In genomic region chr22:43241138-43241597, GRCh38 we compare ENCODE assay signal across 1 cellular context.
A peak's percentile ranks its signal among the peaks of the same experiment; 100 is the strongest.
TF ChIP-seq lines count a peak whose summit lies in the region.

No MANE protein-coding gene starts in this region.

TF ChIP-seq in HepG2, 621 proteins besides CTCF, POLR2A, EP300 and RAD21 (continued from another document and continues in another):
- TF ChIP-seq NFAT5 (CRISPR knock-in tag; IDR thresholded peaks at IDR 0.05) (no peak), SOX5 (CRISPR knock-in tag; IDR thresholded peaks at IDR 0.05; ENCODE audit: borderline replicate concordance) (peak; percentile 50), ZNF800 (CRISPR knock-in tag; IDR thresholded peaks at IDR 0.05) (0 out of 2 replicates have a peak, but pooled peaks have one; percentile 47), CSRNP1 (CRISPR knock-in tag; IDR thresholded peaks at IDR 0.05) (peak; percentile 68), ZNF816 (CRISPR knock-in tag; IDR thresholded peaks at IDR 0.05; ENCODE audit: borderline replicate concordance) (no peak), SP5 (CRISPR knock-in tag; IDR thresholded peaks at IDR 0.05; ENCODE audit: borderline replicate concordance, low read depth) (peak; percentile 80), PHF20 (CRISPR knock-in tag; IDR thresholded peaks at IDR 0.05) (no peak), YEATS2 (CRISPR knock-in tag; IDR thresholded peaks at IDR 0.05; ENCODE audit: borderline replicate concordance) (peak; percentile 53; the same call in 1 of the 2 replicates), ZNF234 (CRISPR knock-in tag; conservative IDR thresholded peaks at IDR 0.05) (no peak), ZNF552 (CRISPR knock-in tag; IDR thresholded peaks at IDR 0.05; ENCODE audit: borderline replicate concordance) (peak; percentile 82; the same call in 1 of the 2 replicates), MBNL3 (CRISPR knock-in tag; conservative IDR thresholded peaks at IDR 0.05) (no peak), ZBTB38 (CRISPR knock-in tag; IDR thresholded peaks at IDR 0.05) (peak; percentile 20; the same call in 1 of the 2 replicates), AGO2 (optimal IDR thresholded peaks at IDR 0.05; ENCODE audit: low read depth, low read length) (peak; percentile 33), JDP2 (CRISPR knock-in tag; IDR thresholded peaks at IDR 0.05; ENCODE audit: borderline replicate concordance) (no peak), STAT5B (CRISPR knock-in tag; IDR thresholded peaks at IDR 0.05) (0 out of 2 replicates have a peak, but pooled peaks have one; percentile 43), USF2 (IDR thresholded peaks at IDR 0.05; ENCODE audit: low read depth, low read length) (peak; percentile 93), USF2 (CRISPR knock-in tag; IDR thresholded peaks at IDR 0.05; ENCODE audit: borderline replicate concordance) (peak; percentile 92; the same call in 1 of the 2 replicates), GZF1 (CRISPR knock-in tag; IDR thresholded peaks at IDR 0.05) (no peak), ZNF841 (CRISPR knock-in tag; IDR thresholded peaks at IDR 0.05; ENCODE audit: borderline replicate concordance) (no peak), KDM2A (CRISPR knock-in tag; IDR thresholded peaks at IDR 0.05; ENCODE audit: borderline replicate concordance, low read depth) (peak; percentile 59; the same call in 1 of the 2 replicates), THRA (CRISPR knock-in tag; IDR thresholded peaks at IDR 0.05; ENCODE audit: borderline replicate concordance) (peak; percentile 40; the same call in 1 of the 2 replicates), ZSCAN20 (CRISPR knock-in tag; IDR thresholded peaks at IDR 0.05; ENCODE audit: borderline replicate concordance) (no peak), NR1H2 (CRISPR knock-in tag; IDR thresholded peaks at IDR 0.05; ENCODE audit: borderline replicate concordance, low read depth) (no peak), MTF2 (CRISPR knock-in tag; IDR thresholded peaks at IDR 0.05; ENCODE audit: borderline replicate concordance) (no peak), SALL1 (CRISPR knock-in tag; IDR thresholded peaks at IDR 0.05) (peak; percentile 79), HOMEZ (CRISPR knock-in tag; IDR thresholded peaks at IDR 0.05; ENCODE audit: low read depth) (no peak), JARID2 (CRISPR knock-in tag; IDR thresholded peaks at IDR 0.05; ENCODE audit: insufficient replicate concordance) (peak; percentile 75), MYNN (CRISPR knock-in tag; IDR thresholded peaks at IDR 0.05; ENCODE audit: low read depth) (0 out of 2 replicates have a peak, but pooled peaks have one; percentile 67), ZNF670 (CRISPR knock-in tag; IDR thresholded peaks at IDR 0.05; ENCODE audit: borderline replicate concordance) (no peak), ZFP41 (CRISPR knock-in tag; IDR thresholded peaks at IDR 0.05; ENCODE audit: borderline replicate concordance) (no peak), ZMYM4 (CRISPR knock-in tag; IDR thresholded peaks at IDR 0.05) (peak; percentile 56), NCOA1 (CRISPR knock-in tag; IDR thresholded peaks at IDR 0.05) (no peak), FOXJ3 (CRISPR knock-in tag; IDR thresholded peaks at IDR 0.05; ENCODE audit: borderline replicate concordance) (peak; percentile 26; the same call in 1 of the 2 replicates), PHF5A (CRISPR knock-in tag; IDR thresholded peaks at IDR 0.05; ENCODE audit: low read depth, unreplicated experiment) (no peak), GLI4 (CRISPR knock-in tag; IDR thresholded peaks at IDR 0.05; ENCODE audit: borderline replicate concordance) (no peak), CEBPG (CRISPR knock-in tag; IDR thresholded peaks at IDR 0.05) (0 out of 2 replicates have a peak, but pooled peaks have one; percentile 29)
- TF ChIP-seq, protein P1, sequence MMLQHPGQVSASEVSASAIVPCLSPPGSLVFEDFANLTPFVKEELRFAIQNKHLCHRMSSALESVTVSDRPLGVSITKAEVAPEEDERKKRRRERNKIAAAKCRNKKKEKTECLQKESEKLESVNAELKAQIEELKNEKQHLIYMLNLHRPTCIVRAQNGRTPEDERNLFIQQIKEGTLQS (CRISPR knock-in tag; IDR thresholded peaks at IDR 0.05), result 0 out of 2 replicates have a peak, but pooled peaks have one; percentile 14
- TF ChIP-seq, protein P2, sequence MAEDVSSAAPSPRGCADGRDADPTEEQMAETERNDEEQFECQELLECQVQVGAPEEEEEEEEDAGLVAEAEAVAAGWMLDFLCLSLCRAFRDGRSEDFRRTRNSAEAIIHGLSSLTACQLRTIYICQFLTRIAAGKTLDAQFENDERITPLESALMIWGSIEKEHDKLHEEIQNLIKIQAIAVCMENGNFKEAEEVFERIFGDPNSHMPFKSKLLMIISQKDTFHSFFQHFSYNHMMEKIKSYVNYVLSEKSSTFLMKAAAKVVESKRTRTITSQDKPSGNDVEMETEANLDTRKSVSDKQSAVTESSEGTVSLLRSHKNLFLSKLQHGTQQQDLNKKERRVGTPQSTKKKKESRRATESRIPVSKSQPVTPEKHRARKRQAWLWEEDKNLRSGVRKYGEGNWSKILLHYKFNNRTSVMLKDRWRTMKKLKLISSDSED (CRISPR knock-in tag; IDR thresholded peaks at IDR 0.05), result no peak
- TF ChIP-seq, protein P3, sequence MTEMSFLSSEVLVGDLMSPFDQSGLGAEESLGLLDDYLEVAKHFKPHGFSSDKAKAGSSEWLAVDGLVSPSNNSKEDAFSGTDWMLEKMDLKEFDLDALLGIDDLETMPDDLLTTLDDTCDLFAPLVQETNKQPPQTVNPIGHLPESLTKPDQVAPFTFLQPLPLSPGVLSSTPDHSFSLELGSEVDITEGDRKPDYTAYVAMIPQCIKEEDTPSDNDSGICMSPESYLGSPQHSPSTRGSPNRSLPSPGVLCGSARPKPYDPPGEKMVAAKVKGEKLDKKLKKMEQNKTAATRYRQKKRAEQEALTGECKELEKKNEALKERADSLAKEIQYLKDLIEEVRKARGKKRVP (CRISPR knock-in tag; IDR thresholded peaks at IDR 0.05), result no peak
- TF ChIP-seq, protein P4, sequence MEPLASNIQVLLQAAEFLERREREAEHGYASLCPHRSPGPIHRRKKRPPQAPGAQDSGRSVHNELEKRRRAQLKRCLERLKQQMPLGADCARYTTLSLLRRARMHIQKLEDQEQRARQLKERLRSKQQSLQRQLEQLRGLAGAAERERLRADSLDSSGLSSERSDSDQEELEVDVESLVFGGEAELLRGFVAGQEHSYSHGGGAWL (CRISPR knock-in tag; IDR thresholded peaks at IDR 0.05), result peak; percentile 67; the same call in 1 of the 2 replicates
- TF ChIP-seq, protein P5, sequence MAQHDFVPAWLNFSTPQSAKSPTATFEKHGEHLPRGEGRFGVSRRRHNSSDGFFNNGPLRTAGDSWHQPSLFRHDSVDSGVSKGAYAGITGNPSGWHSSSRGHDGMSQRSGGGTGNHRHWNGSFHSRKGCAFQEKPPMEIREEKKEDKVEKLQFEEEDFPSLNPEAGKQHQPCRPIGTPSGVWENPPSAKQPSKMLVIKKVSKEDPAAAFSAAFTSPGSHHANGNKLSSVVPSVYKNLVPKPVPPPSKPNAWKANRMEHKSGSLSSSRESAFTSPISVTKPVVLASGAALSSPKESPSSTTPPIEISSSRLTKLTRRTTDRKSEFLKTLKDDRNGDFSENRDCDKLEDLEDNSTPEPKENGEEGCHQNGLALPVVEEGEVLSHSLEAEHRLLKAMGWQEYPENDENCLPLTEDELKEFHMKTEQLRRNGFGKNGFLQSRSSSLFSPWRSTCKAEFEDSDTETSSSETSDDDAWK (CRISPR knock-in tag; IDR thresholded peaks at IDR 0.05), result no peak
- TF ChIP-seq, protein P6, sequence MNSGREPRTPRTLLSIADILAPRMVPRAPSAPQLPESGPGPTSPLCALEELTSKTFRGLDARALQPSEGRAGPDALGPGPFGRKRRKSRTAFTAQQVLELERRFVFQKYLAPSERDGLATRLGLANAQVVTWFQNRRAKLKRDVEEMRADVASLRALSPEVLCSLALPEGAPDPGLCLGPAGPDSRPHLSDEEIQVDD (CRISPR knock-in tag; IDR thresholded peaks at IDR 0.05; ENCODE audit: borderline replicate concordance), result no peak
